ENCODE assay signal across 17 cellular contexts in the genomic region with DNA sequence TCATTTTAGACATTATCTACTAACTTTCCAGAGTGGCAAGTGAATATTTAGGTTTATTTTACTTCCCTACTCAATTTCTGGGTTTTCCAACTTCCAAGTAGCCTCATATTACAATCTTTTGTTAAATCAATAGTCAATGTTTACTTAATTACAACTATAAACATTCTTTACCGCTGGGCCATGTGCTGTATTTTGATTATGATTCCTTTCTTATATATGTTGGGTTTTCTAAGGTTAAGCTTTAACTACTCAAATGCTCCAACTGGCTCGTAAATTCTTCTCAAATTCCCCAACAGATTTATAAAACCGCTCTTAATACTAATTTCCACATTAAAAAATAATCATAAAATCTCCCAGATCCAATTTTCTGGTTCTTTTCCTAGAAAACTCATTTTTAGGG.
A peak's percentile ranks its signal among the peaks of the same experiment; 100 is the strongest.
DNase-seq lines count a peak whose midpoint lies in the region; ATAC-seq, FAIRE-seq and TF ChIP-seq lines count a peak whose summit lies in the region.
"Had no signal": no experiment of that assay in that cellular context is flagged by ENCODE, and none has a peak within 500 bp of the region (broad histone marks: within the 10 kb centered on the region; RNA-seq: fewer than 3 reads in every experiment).

No MANE protein-coding gene starts in this region.

- CTCF ChIA-PET in WTC11 (lab: Charles Lee) = interaction anchor here (1.3 kb wide), 1 partner anchor 111 kb away, joined by 4 read pairs; no protein-coding TSS in a partner anchor

- H3K4me3 ChIP-seq in ACC112 (ENCODE audit: low read depth, low read length) = no peak overlapping the region
- H3K4me3 ChIP-seq: GM23248 had no signal

- H3K27me3 Mint-ChIP-seq in WTC11 (ENCODE audit: low read depth) (no peaks in the 10 kb centered on the region), nephron progenitor cell (ENCODE audit: low read depth, poor library complexity) (no peaks in the 10 kb centered on the region), immature natural killer cell (ENCODE audit: low read depth in 3 of 3) (peaks cover 2 to 11% (median 6%) of the 10 kb centered on the region in 3 donors)

- DNase-seq in H54 (ENCODE audit: insufficient read length, low spot score) (no peak), WTC11 (ENCODE audit: low spot score) (no peak), nephron progenitor cell (no peak), superior temporal gyrus (ENCODE audit: extremely low spot score) (no peak), NCI-H2081 treated with DMSO at 0.1 percent for 48 hours (lab: John Stamatoyannopoulos, UW) (no peak), immature natural killer cell (no peak)
- no peak for DNase-seq in stimulated activated CD4-positive, alpha-beta T cell treated with anti-CD3 and anti-CD28 coated beads, Interleukin-4, amount 100 ng/mL, for 4 hours
- DNase-seq: BE2C; CD4-positive, alpha-beta memory T cell; DMS153; DMS79 treated with DMSO at 0.1 percent for 48 hours; GF-D8; GM23248; H9 had no signal

- no peak overlapping the region for H3K4me3 Mint-ChIP-seq in WTC11
- no peak overlapping the region for H3K4me3 Mint-ChIP-seq in nephron progenitor cell
- no peak overlapping the region for H3K4me3 Mint-ChIP-seq in immature natural killer cell
- H3K4me3 Mint-ChIP-seq: CD4-positive, alpha-beta memory T cell; H9 had no signal

- no peak for TF ChIP-seq POLR2A in H54 (IDR thresholded peaks at IDR 0.05; ENCODE audit: low read depth, low read length)

- no peaks in the 10 kb centered on the region for H3K79me2 ChIP-seq in ACC112 (ENCODE audit: control insufficient read depth, insufficient read depth, low read length, unreplicated experiment)

- peak overlapping the region; percentile 57 for H2AFZ ChIP-seq in ACC112 (ENCODE audit: low read length, unreplicated experiment)
- H2AFZ ChIP-seq: GM23248 had no signal

- no peak for ATAC-seq in WTC11

- H3K4me1 ChIP-seq in ACC112 (ENCODE audit: control insufficient read depth, insufficient read depth, low read length, unreplicated experiment) = peaks cover 10% of the 10 kb centered on the region
- H3K4me1 ChIP-seq: BE2C had no signal

- FAIRE-seq in H54 (lab: Jason Lieb, UNC) = peak; percentile 45
- FAIRE-seq: D721Med had no signal

- no peaks in the 10 kb centered on the region for H3K27me3 ChIP-seq in ACC112 (ENCODE audit: insufficient read depth, low read length)

- H3K36me3 ChIP-seq in ACC112 (ENCODE audit: insufficient read depth, low read length) = no peaks in the 10 kb centered on the region
- H3K36me3 ChIP-seq: BE2C had no signal

- POLR2A ChIA-PET in WTC11 (lab: Charles Lee) = no interaction called here

- H3K27ac Mint-ChIP-seq in WTC11 = peak overlapping the region; percentile 24; the same call in 1 of the 2 replicates
- H3K27ac Mint-ChIP-seq in nephron progenitor cell = peak overlapping the region; percentile 77
- H3K27ac Mint-ChIP-seq in immature natural killer cell = no peak overlapping the region
- H3K27ac Mint-ChIP-seq: CD4-positive, alpha-beta memory T cell; H9 had no signal

- H3K27ac ChIP-seq in ACC112 (ENCODE audit: low read depth, low read length) = no peak overlapping the region
- H3K27ac ChIP-seq: C4-2B, GM23248 had no signal

- peaks cover 20% of the 10 kb centered on the region for H3K9me3 Mint-ChIP-seq in WTC11
- peaks cover 57% of the 10 kb centered on the region for H3K9me3 Mint-ChIP-seq in nephron progenitor cell
- H3K9me3 Mint-ChIP-seq in immature natural killer cell = peaks cover 0 to 8% (median 4%) of the 10 kb centered on the region in 6 donors

- H3K36me3 Mint-ChIP-seq in WTC11 (peaks cover 10% of the 10 kb centered on the region), nephron progenitor cell (ENCODE audit: low read depth) (peaks cover 43% of the 10 kb centered on the region), immature natural killer cell (peaks cover 0 to 4% (median 0%) of the 10 kb centered on the region in 3 donors)

- TF ChIP-seq CTCF in WTC11 (IDR thresholded peaks at IDR 0.05) (no peak), nephron progenitor cell (IDR thresholded peaks at IDR 0.05) (no peak)

- H3K4me1 Mint-ChIP-seq in WTC11 (peaks cover 17% of the 10 kb centered on the region), nephron progenitor cell (peaks cover 27% of the 10 kb centered on the region), immature natural killer cell (no peaks in the 10 kb centered on the region)
- H3K4me1 Mint-ChIP-seq: CD4-positive, alpha-beta memory T cell had no signal

TF ChIP-seq in WTC11, 78 proteins besides CTCF, POLR2A, EP300 and RAD21 (continues in another document):
- TF ChIP-seq, protein P1, sequence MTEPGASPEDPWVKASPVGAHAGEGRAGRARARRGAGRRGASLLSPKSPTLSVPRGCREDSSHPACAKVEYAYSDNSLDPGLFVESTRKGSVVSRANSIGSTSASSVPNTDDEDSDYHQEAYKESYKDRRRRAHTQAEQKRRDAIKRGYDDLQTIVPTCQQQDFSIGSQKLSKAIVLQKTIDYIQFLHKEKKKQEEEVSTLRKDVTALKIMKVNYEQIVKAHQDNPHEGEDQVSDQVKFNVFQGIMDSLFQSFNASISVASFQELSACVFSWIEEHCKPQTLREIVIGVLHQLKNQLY (CRISPR knock-in tag; IDR thresholded peaks at IDR 0.05) = no peak
- TF ChIP-seq CREB1 (CRISPR knock-in tag; IDR thresholded peaks at IDR 0.05) (no peak), JUN (CRISPR knock-in tag; IDR thresholded peaks at IDR 0.05) (no peak), MYBL2 (CRISPR knock-in tag; IDR thresholded peaks at IDR 0.05) (no peak), ATF1 (CRISPR knock-in tag; IDR thresholded peaks at IDR 0.05) (no peak), ZNF232 (CRISPR knock-in tag; IDR thresholded peaks at IDR 0.05) (no peak), ZNF423 (CRISPR knock-in tag; IDR thresholded peaks at IDR 0.05) (no peak), JAZF1 (CRISPR knock-in tag; IDR thresholded peaks at IDR 0.05) (no peak)
- TF ChIP-seq, protein P2, sequence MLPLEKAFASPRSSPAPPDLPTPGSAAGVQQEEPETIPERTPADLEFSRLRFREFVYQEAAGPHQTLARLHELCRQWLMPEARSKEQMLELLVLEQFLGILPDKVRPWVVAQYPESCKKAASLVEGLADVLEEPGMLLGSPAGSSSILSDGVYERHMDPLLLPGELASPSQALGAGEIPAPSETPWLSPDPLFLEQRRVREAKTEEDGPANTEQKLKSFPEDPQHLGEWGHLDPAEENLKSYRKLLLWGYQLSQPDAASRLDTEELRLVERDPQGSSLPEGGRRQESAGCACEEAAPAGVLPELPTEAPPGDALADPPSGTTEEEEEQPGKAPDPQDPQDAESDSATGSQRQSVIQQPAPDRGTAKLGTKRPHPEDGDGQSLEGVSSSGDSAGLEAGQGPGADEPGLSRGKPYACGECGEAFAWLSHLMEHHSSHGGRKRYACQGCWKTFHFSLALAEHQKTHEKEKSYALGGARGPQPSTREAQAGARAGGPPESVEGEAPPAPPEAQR (CRISPR knock-in tag; IDR thresholded peaks at IDR 0.05) = no peak
- TF ChIP-seq, protein P3, sequence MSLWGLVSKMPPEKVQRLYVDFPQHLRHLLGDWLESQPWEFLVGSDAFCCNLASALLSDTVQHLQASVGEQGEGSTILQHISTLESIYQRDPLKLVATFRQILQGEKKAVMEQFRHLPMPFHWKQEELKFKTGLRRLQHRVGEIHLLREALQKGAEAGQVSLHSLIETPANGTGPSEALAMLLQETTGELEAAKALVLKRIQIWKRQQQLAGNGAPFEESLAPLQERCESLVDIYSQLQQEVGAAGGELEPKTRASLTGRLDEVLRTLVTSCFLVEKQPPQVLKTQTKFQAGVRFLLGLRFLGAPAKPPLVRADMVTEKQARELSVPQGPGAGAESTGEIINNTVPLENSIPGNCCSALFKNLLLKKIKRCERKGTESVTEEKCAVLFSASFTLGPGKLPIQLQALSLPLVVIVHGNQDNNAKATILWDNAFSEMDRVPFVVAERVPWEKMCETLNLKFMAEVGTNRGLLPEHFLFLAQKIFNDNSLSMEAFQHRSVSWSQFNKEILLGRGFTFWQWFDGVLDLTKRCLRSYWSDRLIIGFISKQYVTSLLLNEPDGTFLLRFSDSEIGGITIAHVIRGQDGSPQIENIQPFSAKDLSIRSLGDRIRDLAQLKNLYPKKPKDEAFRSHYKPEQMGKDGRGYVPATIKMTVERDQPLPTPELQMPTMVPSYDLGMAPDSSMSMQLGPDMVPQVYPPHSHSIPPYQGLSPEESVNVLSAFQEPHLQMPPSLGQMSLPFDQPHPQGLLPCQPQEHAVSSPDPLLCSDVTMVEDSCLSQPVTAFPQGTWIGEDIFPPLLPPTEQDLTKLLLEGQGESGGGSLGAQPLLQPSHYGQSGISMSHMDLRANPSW (CRISPR knock-in tag; conservative IDR thresholded peaks at IDR 0.05; ENCODE audit: low read depth) = no peak
- TF ChIP-seq, protein P4, sequence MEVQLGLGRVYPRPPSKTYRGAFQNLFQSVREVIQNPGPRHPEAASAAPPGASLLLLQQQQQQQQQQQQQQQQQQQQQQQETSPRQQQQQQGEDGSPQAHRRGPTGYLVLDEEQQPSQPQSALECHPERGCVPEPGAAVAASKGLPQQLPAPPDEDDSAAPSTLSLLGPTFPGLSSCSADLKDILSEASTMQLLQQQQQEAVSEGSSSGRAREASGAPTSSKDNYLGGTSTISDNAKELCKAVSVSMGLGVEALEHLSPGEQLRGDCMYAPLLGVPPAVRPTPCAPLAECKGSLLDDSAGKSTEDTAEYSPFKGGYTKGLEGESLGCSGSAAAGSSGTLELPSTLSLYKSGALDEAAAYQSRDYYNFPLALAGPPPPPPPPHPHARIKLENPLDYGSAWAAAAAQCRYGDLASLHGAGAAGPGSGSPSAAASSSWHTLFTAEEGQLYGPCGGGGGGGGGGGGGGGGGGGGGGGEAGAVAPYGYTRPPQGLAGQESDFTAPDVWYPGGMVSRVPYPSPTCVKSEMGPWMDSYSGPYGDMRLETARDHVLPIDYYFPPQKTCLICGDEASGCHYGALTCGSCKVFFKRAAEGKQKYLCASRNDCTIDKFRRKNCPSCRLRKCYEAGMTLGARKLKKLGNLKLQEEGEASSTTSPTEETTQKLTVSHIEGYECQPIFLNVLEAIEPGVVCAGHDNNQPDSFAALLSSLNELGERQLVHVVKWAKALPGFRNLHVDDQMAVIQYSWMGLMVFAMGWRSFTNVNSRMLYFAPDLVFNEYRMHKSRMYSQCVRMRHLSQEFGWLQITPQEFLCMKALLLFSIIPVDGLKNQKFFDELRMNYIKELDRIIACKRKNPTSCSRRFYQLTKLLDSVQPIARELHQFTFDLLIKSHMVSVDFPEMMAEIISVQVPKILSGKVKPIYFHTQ (CRISPR knock-in tag; IDR thresholded peaks at IDR 0.05) = no peak

Comparison
In these comparisons a context has a peak if more than half of its experiments do, and no peak if none do; other contexts are left out.
1. H3K27ac Mint-ChIP-seq: peak in WTC11 (single experiment) and nephron progenitor cell (single experiment); none in immature natural killer cell (0 of 6).